Comparison of ENCODE assay signal across 19 cellular contexts in genomic region chr5:43840424-43841232, GRCh38.
"Had no signal": no experiment of that assay in that cellular context is flagged by ENCODE, and none has a peak within 500 bp of the region (broad histone marks: within the 10 kb centered on the region; RNA-seq: fewer than 3 reads in every experiment).

No MANE protein-coding gene starts in this region.

- H3K27me3 Mint-ChIP-seq: activated naive CD8-positive, alpha-beta T cell treated with anti-CD3 and anti-CD28 coated beads, Interleukin-2, amount 10 ng/mL, durations not matched to agents 7 days and 5 days; dendritic cell treated with granulocyte-macrophage colony-stimulating factor and Interleukin-4, amounts not matched to agents 40 ng/mL and 50 ng/mL, for 4 days; memory B cell; natural killer cell treated with Interleukin-12 subunit alpha and Interleukin-12 subunit beta and Interleukin-15 and Interleukin-18, amount 100 ng/mL, for 72 hours; stimulated activated naive CD8-positive, alpha-beta T cell treated with anti-CD3 and anti-CD28 coated beads, Interleukin-15, amount 100 ng/mL, for 72 hours; T-cell; type B pancreatic cell had no signal

- H3K4me1 ChIP-seq: gastroesophageal sphincter, right lobe of liver, spleen had no signal

- DNase-seq: activated CD4-positive, alpha-beta T cell treated with anti-CD3 and anti-CD28 coated beads, Interleukin-2, amount 50 U/mL, for 1 hour; activated naive CD4-positive, alpha-beta T cell; activated naive CD8-positive, alpha-beta T cell treated with anti-CD3 and anti-CD28 coated beads, Interleukin-2, amount 10 ng/mL, durations not matched to agents 7 days and 5 days; anterior cingulate cortex; brain microvascular endothelial cell; effector memory CD4-positive, alpha-beta T cell; nucleus accumbens; right lobe of liver; spleen; stimulated activated naive CD8-positive, alpha-beta T cell treated with anti-CD3 and anti-CD28 coated beads, Interleukin-15, amount 100 ng/mL, for 72 hours; T-cell; T-helper 9 cell had no signal

- ATAC-seq: gastroesophageal sphincter; left lobe of liver; natural killer cell treated with Interleukin-12 subunit alpha and Interleukin-12 subunit beta and Interleukin-15 and Interleukin-18, amount 100 ng/mL, for 72 hours; right lobe of liver; stimulated activated naive CD8-positive, alpha-beta T cell treated with anti-CD3 and anti-CD28 coated beads, Interleukin-15, amount 100 ng/mL, for 72 hours; T-cell had no signal

- H3K4me3 ChIP-seq: gastroesophageal sphincter, right lobe of liver, spleen had no signal

- H3K4me3 Mint-ChIP-seq: activated naive CD8-positive, alpha-beta T cell treated with anti-CD3 and anti-CD28 coated beads, Interleukin-2, amount 10 ng/mL, durations not matched to agents 7 days and 5 days; dendritic cell treated with granulocyte-macrophage colony-stimulating factor and Interleukin-4, amounts not matched to agents 40 ng/mL and 50 ng/mL, for 4 days; memory B cell; natural killer cell treated with Interleukin-12 subunit alpha and Interleukin-12 subunit beta and Interleukin-15 and Interleukin-18, amount 100 ng/mL, for 72 hours; stimulated activated naive CD8-positive, alpha-beta T cell treated with anti-CD3 and anti-CD28 coated beads, Interleukin-15, amount 100 ng/mL, for 72 hours; T-cell; type B pancreatic cell had no signal

- H3K4me1 Mint-ChIP-seq: activated naive CD8-positive, alpha-beta T cell treated with anti-CD3 and anti-CD28 coated beads, Interleukin-2, amount 10 ng/mL, durations not matched to agents 7 days and 5 days; memory B cell; stimulated activated naive CD8-positive, alpha-beta T cell treated with anti-CD3 and anti-CD28 coated beads, Interleukin-15, amount 100 ng/mL, for 72 hours; T-cell had no signal

- H3K9me3 Mint-ChIP-seq: activated naive CD8-positive, alpha-beta T cell treated with anti-CD3 and anti-CD28 coated beads, Interleukin-2, amount 10 ng/mL, durations not matched to agents 7 days and 5 days; dendritic cell treated with granulocyte-macrophage colony-stimulating factor and Interleukin-4, amounts not matched to agents 40 ng/mL and 50 ng/mL, for 4 days; type B pancreatic cell had no signal

- H3K27ac ChIP-seq: gastroesophageal sphincter, right lobe of liver, spleen had no signal

- H3K9me3 ChIP-seq: gastroesophageal sphincter, right lobe of liver, spleen had no signal

- H3K27ac Mint-ChIP-seq: activated naive CD8-positive, alpha-beta T cell treated with anti-CD3 and anti-CD28 coated beads, Interleukin-2, amount 10 ng/mL, durations not matched to agents 7 days and 5 days; dendritic cell treated with granulocyte-macrophage colony-stimulating factor and Interleukin-4, amounts not matched to agents 40 ng/mL and 50 ng/mL, for 4 days; memory B cell; natural killer cell treated with Interleukin-12 subunit alpha and Interleukin-12 subunit beta and Interleukin-15 and Interleukin-18, amount 100 ng/mL, for 72 hours; stimulated activated naive CD8-positive, alpha-beta T cell treated with anti-CD3 and anti-CD28 coated beads, Interleukin-15, amount 100 ng/mL, for 72 hours; T-cell; type B pancreatic cell had no signal

- FAIRE-seq: islet of Langerhans had no signal

- H3K36me3 ChIP-seq: brain microvascular endothelial cell, gastroesophageal sphincter, right lobe of liver, spleen had no signal

- H3K36me3 Mint-ChIP-seq: activated naive CD8-positive, alpha-beta T cell treated with anti-CD3 and anti-CD28 coated beads, Interleukin-2, amount 10 ng/mL, durations not matched to agents 7 days and 5 days; memory B cell; natural killer cell treated with Interleukin-12 subunit alpha and Interleukin-12 subunit beta and Interleukin-15 and Interleukin-18, amount 100 ng/mL, for 72 hours; T-cell; type B pancreatic cell had no signal
